Comparison of ENCODE assay signal across 22 cellular contexts in genomic region chr19:50022823-50023222, GRCh38. TPM values are rescaled to one million over a fixed set of nuclear protein-coding genes. Genes with fewer than 3 reads are reported as not detected.
DNase-seq lines count a peak whose midpoint lies in the region; ATAC-seq, FAIRE-seq and TF ChIP-seq lines count a peak whose summit lies in the region.
"Had no signal": no experiment of that assay in that cellular context is flagged by ENCODE, and none has a peak within 500 bp of the region (broad histone marks: within the 10 kb centered on the region; RNA-seq: fewer than 3 reads in every experiment).

No MANE protein-coding gene starts in this region.

- peaks cover 5% of the 10 kb centered on the region for H3K9me3 Mint-ChIP-seq in astrocyte (ENCODE audit: unreplicated experiment)
- H3K9me3 Mint-ChIP-seq in naive thymus-derived CD8-positive, alpha-beta T cell: peaks cover 0 to 2% (median 0%) of the 10 kb centered on the region in 9 donors
- H3K9me3 Mint-ChIP-seq: CD8-positive, alpha-beta memory T cell had no signal

- H3K79me2 ChIP-seq in HepG2 (ENCODE audit: insufficient read depth, low read length) (peaks cover 36% of the 10 kb centered on the region), astrocyte (ENCODE audit: insufficient read depth, low read length) (peaks cover 62% of the 10 kb centered on the region)

- H3K4me1 Mint-ChIP-seq in astrocyte (ENCODE audit: low read depth, unreplicated experiment): peaks cover 10% of the 10 kb centered on the region
- H3K4me1 Mint-ChIP-seq in naive thymus-derived CD8-positive, alpha-beta T cell: peaks cover 21 to 59% (median 49%) of the 10 kb centered on the region in 4 donors

- in situ Hi-C loops in HepG2 (cut with HindIII; ENCODE audit: extremely low pct_ligation_motif_present, low pct_unique_long_range_greater_than_20kb): no loop called here

- peaks cover 9% of the 10 kb centered on the region for H3K36me3 Mint-ChIP-seq in astrocyte (ENCODE audit: low read depth, unreplicated experiment)
- peaks cover 0 to 32% (median 7%) of the 10 kb centered on the region in 3 donors for H3K36me3 Mint-ChIP-seq in naive thymus-derived CD8-positive, alpha-beta T cell

- intact Hi-C loops in HepG2 (cut with micrococcal nuclease; ENCODE audit: unreplicated experiment): no loop called here
- intact Hi-C loops in right lobe of liver (cut with DNase I): no loop called here
- intact Hi-C loops in vagina (cut with DNase I): no loop called here

- H4K20me1 ChIP-seq in HepG2 (ENCODE audit: insufficient read depth, low read length) (no peaks in the 10 kb centered on the region), astrocyte (ENCODE audit: insufficient read depth, low read length) (peaks cover 26% of the 10 kb centered on the region)

- H3K9ac ChIP-seq in HepG2 (ENCODE audit: insufficient read depth, low read depth, low read length) (no peak overlapping the region; the same call in 1 of the 2 replicates), astrocyte (ENCODE audit: low read length) (no peak overlapping the region)

- no peak overlapping the region for H3K27ac Mint-ChIP-seq in astrocyte (ENCODE audit: unreplicated experiment)
- peak overlapping the region in 5 of 10 donors; percentile 10 to 69 (median 58) for H3K27ac Mint-ChIP-seq in naive thymus-derived CD8-positive, alpha-beta T cell
- H3K27ac Mint-ChIP-seq: GM23338 had no signal

- H3K9me3 ChIP-seq in HepG2 (ENCODE audit: low read length) (no peaks in the 10 kb centered on the region), right lobe of liver (no peaks in the 10 kb centered on the region), astrocyte (ENCODE audit: insufficient read depth, low read depth, low read length) (no peaks in the 10 kb centered on the region), MG63 (0 out of 2 replicates have a peak, but pooled peaks cover 2% of the 10 kb centered on the region), vagina (no peaks in the 10 kb centered on the region)

- FAIRE-seq in HepG2 (lab: Jason Lieb, UNC) (peak; percentile 58), astrocyte (lab: Jason Lieb, UNC) (no peak)
- FAIRE-seq: G401.6, GM12891, GM18507, HTR-8/SVneo had no signal

- peak overlapping the region; percentile 4 for H3K4me3 Mint-ChIP-seq in astrocyte (ENCODE audit: unreplicated experiment)
- H3K4me3 Mint-ChIP-seq in naive thymus-derived CD8-positive, alpha-beta T cell: peak overlapping the region in 8 of 10 donors; percentile 1 to 49 (median 16)

- peaks cover 4 to 7% of the 10 kb centered on the region in 2 experiments; a peak in 2 of 5 replicates for H3K36me3 ChIP-seq in HepG2 (replicated peaks in 1 of 2; ENCODE audit: control insufficient read depth in 1 of 2, insufficient read depth in 2 of 2, low read length in 2 of 2)
- H3K36me3 ChIP-seq in right lobe of liver: peaks cover 0 to 6% (median 0%) of the 10 kb centered on the region in 4 donors
- H3K36me3 ChIP-seq in astrocyte (ENCODE audit: insufficient read depth, low read length): peaks cover 4% of the 10 kb centered on the region
- peaks cover 34% of the 10 kb centered on the region for H3K36me3 ChIP-seq in MG63
- peaks cover 0 to 20% of the 10 kb centered on the region in 2 donors for H3K36me3 ChIP-seq in vagina

- H3K27ac ChIP-seq in HepG2 (ENCODE audit: extremely low read length, insufficient read depth, low read length) (peak overlapping the region; percentile 48), right lobe of liver (no peak overlapping the region), astrocyte (ENCODE audit: low read depth, low read length) (no peak overlapping the region), vagina (no peak overlapping the region)
- H3K27ac ChIP-seq: HL-60 had no signal

- WGBS in HepG2 (ENCODE audit: low lambda C conversion rate): 7% methylated on average over 7 of the region's 7 CpGs
- WGBS in right lobe of liver (ENCODE audit: insufficient coverage, low coverage, low lambda C conversion rate, missing lambda C conversion rate): 48% methylated on average over 6 of the region's 7 CpGs

- H3K27me3 Mint-ChIP-seq in astrocyte (ENCODE audit: low read depth, unreplicated experiment): no peaks in the 10 kb centered on the region
- H3K27me3 Mint-ChIP-seq in naive thymus-derived CD8-positive, alpha-beta T cell: peaks cover 0 to 5% (median 0%) of the 10 kb centered on the region in 5 donors

- DNase-seq in HepG2 (ENCODE audit: low spot score): peak; percentile 60
- DNase-seq in right lobe of liver: no peak
- no peak for DNase-seq in astrocyte (ENCODE audit: low read depth)
- DNase-seq in naive thymus-derived CD8-positive, alpha-beta T cell: no peak
- no peak for DNase-seq in MG63
- no peak for DNase-seq in vagina (ENCODE audit: extremely low spot score in 2 of 2)
- DNase-seq: ACHN; AML-193; CD8-positive, alpha-beta memory T cell; DND-41; NCI-H1417 treated with DMSO at 0.1 percent for 48 hours; NCI-H1930; NCI-H446 treated with DMSO at 0.1 percent for 48 hours; NCI-H748 treated with DMSO at 0.1 percent for 48 hours; RPMI8226 had no signal

- TF ChIP-seq POLR2A in HepG2 (IDR thresholded peaks at IDR 0.05; ENCODE audit: insufficient read depth in 1 of 2, low read depth in 2 of 2, low read length in 2 of 2): no peak
- TF ChIP-seq POLR2A in right lobe of liver (IDR thresholded peaks at IDR 0.05): no peak
- TF ChIP-seq POLR2A in vagina (IDR thresholded peaks at IDR 0.05): no peak

- H2AFZ ChIP-seq in HepG2 (ENCODE audit: low read length) (no peak overlapping the region), astrocyte (ENCODE audit: low read depth, low read length) (no peak overlapping the region)
- H2AFZ ChIP-seq: GM23338 had no signal

- H3K27me3 ChIP-seq in HepG2 (ENCODE audit: control insufficient read depth in 1 of 2, insufficient read depth in 2 of 2, low read length in 2 of 2) (no peaks in the 10 kb centered on the region; a peak in 1 of 5 replicates), right lobe of liver (no peaks in the 10 kb centered on the region), astrocyte (ENCODE audit: insufficient read depth, low read length) (no peaks in the 10 kb centered on the region), MG63 (no peaks in the 10 kb centered on the region), vagina (no peaks in the 10 kb centered on the region)

- H3K4me1 ChIP-seq in HepG2 (ENCODE audit: insufficient read depth, low read length): peaks cover 66% of the 10 kb centered on the region
- H3K4me1 ChIP-seq in right lobe of liver: peaks cover 0 to 31% (median 13%) of the 10 kb centered on the region in 4 donors
- peaks cover 10% of the 10 kb centered on the region for H3K4me1 ChIP-seq in astrocyte (ENCODE audit: insufficient read depth, low read length)
- peaks cover 44% of the 10 kb centered on the region for H3K4me1 ChIP-seq in vagina

- POLR2A ChIA-PET in HepG2 (lab: Yijun Ruan, JAX): no interaction called here
- POLR2A ChIA-PET in naive thymus-derived CD8-positive, alpha-beta T cell (lab: Charles Lee): interaction anchor here (0.6 kb wide), 1 partner anchor 344 kb away, joined by 4 read pairs; no protein-coding TSS in a partner anchor

- TF ChIP-seq EP300 in HepG2 (IDR thresholded peaks at IDR 0.05; ENCODE audit: low read depth in 2 of 2, low read length in 2 of 2): 0 out of 4 replicates have a peak, but pooled peaks of 1 of the 2 experiments have one; percentile 9
- no peak for TF ChIP-seq EP300 in HepG2 (CRISPR knock-in tag; IDR thresholded peaks at IDR 0.05; ENCODE audit: borderline replicate concordance)

- ATAC-seq in HepG2 (peak; percentile 15; the same call in 1 of the 3 replicates), right lobe of liver (no peak), GM19452 (IDR thresholded peaks at IDR 0.05; ENCODE audit: unreplicated experiment) (no peak)
- no peak for ATAC-seq in naive thymus-derived CD8-positive, alpha-beta T cell
- ATAC-seq: GM23338 had no signal

- no peak for TF ChIP-seq RAD21 in HepG2 (CRISPR knock-in tag; IDR thresholded peaks at IDR 0.05)

- H3K4me3 ChIP-seq in HepG2 (replicated peaks in 1 of 3; ENCODE audit: insufficient read depth in 1 of 3, low read depth in 2 of 3, low read length in 3 of 3) (peak overlapping the region in 1 of 3 experiments; percentile 13; a peak in 2 of 6 replicates), right lobe of liver (no peak overlapping the region), astrocyte (ENCODE audit: insufficient read depth, low read depth, low read length) (no peak overlapping the region), MG63 (no peak overlapping the region), vagina (no peak overlapping the region)
- H3K4me3 ChIP-seq: GM23338 had no signal

- TF ChIP-seq CTCF in HepG2 (CRISPR knock-in tag; IDR thresholded peaks at IDR 0.05): no peak
- TF ChIP-seq CTCF in right lobe of liver (IDR thresholded peaks at IDR 0.05): no peak
- no peak for TF ChIP-seq CTCF in astrocyte (IDR thresholded peaks at IDR 0.05; ENCODE audit: insufficient read depth, low read depth, low read length)
- no peak for TF ChIP-seq CTCF in vagina (IDR thresholded peaks at IDR 0.05)

- CTCF ChIA-PET in HepG2 (lab: Yijun Ruan, JAX; ENCODE audit: low intra/inter-chr PET ratio, low total read pairs): no interaction called here

- peak overlapping the region; percentile 52 for H3K4me2 ChIP-seq in HepG2 (ENCODE audit: low read depth, low read length)
- H3K4me2 ChIP-seq in astrocyte (ENCODE audit: low read length): no peak overlapping the region
- H3K4me2 ChIP-seq: GM23338 had no signal

- no TSS peak for BruUV-seq in HepG2 (replicated peaks; lab: Mats Ljungman, UMichigan)

RNA-seq across cellular contexts. Expression of gene VRK3, which starts 2.3 kb away (rescaled TPM):
- 25.6 and 28.3 TPM in 2 replicates for total RNA-seq in HepG2 (2016; rRNA removed; fragmentation: Illumina TruSeq; extraction: Trizol)
- 10.4 and 11.6 TPM in 2 replicates for total RNA-seq in HepG2 (2016; cell fraction: cytosol; rRNA removed; fragmentation: Illumina TruSeq; extraction: Trizol; ENCODE audit: low read depth)
- 22.9 and 27.1 TPM in 2 replicates for total RNA-seq in HepG2 (2016; cell fraction: insoluble cytoplasmic fraction; rRNA removed; fragmentation: Illumina TruSeq; extraction: Trizol)
- total RNA-seq in HepG2 (2016; cell fraction: membrane; rRNA removed; fragmentation: Illumina TruSeq; extraction: Trizol): 18.0 and 21.0 TPM in 2 replicates
- total RNA-seq in HepG2 (2016; cell fraction: nucleus; rRNA removed; fragmentation: Illumina TruSeq; extraction: Trizol): 20.3 and 23.2 TPM in 2 replicates
- polyA plus RNA-seq in HepG2 (2011; rRNA removed): 16.8 and 23.8 TPM in 2 replicates
- polyA plus RNA-seq in HepG2 (2011; cell fraction: cytosol; rRNA removed): 12.1 and 17.8 TPM in 2 replicates
- polyA plus RNA-seq in HepG2 (2011; cell fraction: nucleus; rRNA removed): 31.8 and 34.6 TPM in 2 replicates
- polyA plus RNA-seq in HepG2 (2012): 21.1 and 21.2 TPM in 2 replicates
- 11.8 and 13.6 TPM in 2 replicates for polyA plus RNA-seq in HepG2 (2016; cell fraction: cytosol; fragmentation: Illumina TruSeq; extraction: Trizol; ENCODE audit: low read depth)
- polyA plus RNA-seq in HepG2 (2016; cell fraction: insoluble cytoplasmic fraction; fragmentation: Illumina TruSeq; extraction: Trizol; ENCODE audit: low read depth): 33.2 and 33.9 TPM in 2 replicates
- polyA plus RNA-seq in HepG2 (2016; cell fraction: membrane; fragmentation: Illumina TruSeq; extraction: Trizol; ENCODE audit: low read depth): 15.6 and 18.4 TPM in 2 replicates
- polyA plus RNA-seq in HepG2 (2016; cell fraction: nucleus; fragmentation: Illumina TruSeq; extraction: Trizol; ENCODE audit: insufficient read depth, low read depth): 26.8 and 29.2 TPM in 2 replicates
- polyA minus RNA-seq in HepG2 (2011; rRNA and poly(A)+ RNA removed; ENCODE audit: low replicate concordance): 15.7 and 37.7 TPM in 2 replicates
- 4.7 and 10.4 TPM in 2 replicates for polyA minus RNA-seq in HepG2 (2011; cell fraction: cytosol; rRNA and poly(A)+ RNA removed)
- polyA minus RNA-seq in HepG2 (2011; cell fraction: nucleus; rRNA and poly(A)+ RNA removed): 25.6 and 30.6 TPM in 2 replicates
- total RNA-seq in right lobe of liver: 10 to 100 TPM; 29.6 to 44.2 (median 33.0) TPM
- 32.6 and 33.0 TPM in 2 replicates for total RNA-seq in astrocyte
- 100 to 1,000 TPM in 1 of 2 experiments, 10 to 100 TPM in 1; 92.8 to 106 TPM for total RNA-seq in naive thymus-derived CD8-positive, alpha-beta T cell
- 10 to 100 TPM; 73.4 to 91.8 (median 81.2) TPM for polyA plus RNA-seq in naive thymus-derived CD8-positive, alpha-beta T cell
- total RNA-seq in MG63 (2014; rRNA removed; shearing (Covaris generic); ENCODE audit: low replicate concordance): 14.3 and 41.0 TPM in 2 replicates
- total RNA-seq in vagina: 34.9 TPM

RNA-seq across cellular contexts. Expression of gene ZNF473, which starts 3.0 kb away (rescaled TPM):
- total RNA-seq in HepG2 (2016; rRNA removed; fragmentation: Illumina TruSeq; extraction: Trizol) (11.9 and 13.9 TPM in 2 replicates), right lobe of liver (1 to 10 TPM; 3.1 to 6.0 (median 3.6) TPM), astrocyte (9.7 and 10.2 TPM in 2 replicates), vagina (11.5 TPM)
- total RNA-seq in HepG2 (2016; cell fraction: cytosol; rRNA removed; fragmentation: Illumina TruSeq; extraction: Trizol; ENCODE audit: low read depth): 5.7 and 5.9 TPM in 2 replicates
- total RNA-seq in HepG2 (2016; cell fraction: insoluble cytoplasmic fraction; rRNA removed; fragmentation: Illumina TruSeq; extraction: Trizol): 12.2 and 15.6 TPM in 2 replicates
- total RNA-seq in HepG2 (2016; cell fraction: membrane; rRNA removed; fragmentation: Illumina TruSeq; extraction: Trizol): 14.1 and 14.5 TPM in 2 replicates
- 10.8 and 11.0 TPM in 2 replicates for total RNA-seq in HepG2 (2016; cell fraction: nucleus; rRNA removed; fragmentation: Illumina TruSeq; extraction: Trizol)
- 5.8 and 5.9 TPM in 2 replicates for polyA plus RNA-seq in HepG2 (2011; rRNA removed)
- 4.4 and 5.0 TPM in 2 replicates for polyA plus RNA-seq in HepG2 (2011; cell fraction: cytosol; rRNA removed)
- 8.9 and 10.0 TPM in 2 replicates for polyA plus RNA-seq in HepG2 (2011; cell fraction: nucleus; rRNA removed)
- polyA plus RNA-seq in HepG2 (2012): 4.4 and 4.7 TPM in 2 replicates
- polyA plus RNA-seq in HepG2 (2016; cell fraction: cytosol; fragmentation: Illumina TruSeq; extraction: Trizol; ENCODE audit: low read depth): 0.80 and 1.1 TPM in 2 replicates
- 11.9 and 12.5 TPM in 2 replicates for polyA plus RNA-seq in HepG2 (2016; cell fraction: insoluble cytoplasmic fraction; fragmentation: Illumina TruSeq; extraction: Trizol; ENCODE audit: low read depth)
- 2.0 and 2.1 TPM in 2 replicates for polyA plus RNA-seq in HepG2 (2016; cell fraction: membrane; fragmentation: Illumina TruSeq; extraction: Trizol; ENCODE audit: low read depth)
- polyA plus RNA-seq in HepG2 (2016; cell fraction: nucleus; fragmentation: Illumina TruSeq; extraction: Trizol; ENCODE audit: insufficient read depth, low read depth): 11.9 and 14.0 TPM in 2 replicates
- polyA minus RNA-seq in HepG2 (2011; rRNA and poly(A)+ RNA removed; ENCODE audit: low replicate concordance): 11.5 and 34.6 TPM in 2 replicates
- 3.4 and 7.7 TPM in 2 replicates for polyA minus RNA-seq in HepG2 (2011; cell fraction: cytosol; rRNA and poly(A)+ RNA removed)
- polyA minus RNA-seq in HepG2 (2011; cell fraction: nucleus; rRNA and poly(A)+ RNA removed): 13.1 and 17.5 TPM in 2 replicates
- total RNA-seq in naive thymus-derived CD8-positive, alpha-beta T cell: 10 to 100 TPM in 1 of 2 experiments, 1 to 10 TPM in 1; 9.8 to 11.1 TPM
- polyA plus RNA-seq in naive thymus-derived CD8-positive, alpha-beta T cell: 1 to 10 TPM; 3.6 to 7.0 (median 3.7) TPM
- 11.4 and 12.0 TPM in 2 replicates for total RNA-seq in MG63 (2014; rRNA removed; shearing (Covaris generic); ENCODE audit: low replicate concordance)
